18 cellular contexts compared by ENCODE assay signal in the genomic region with DNA sequence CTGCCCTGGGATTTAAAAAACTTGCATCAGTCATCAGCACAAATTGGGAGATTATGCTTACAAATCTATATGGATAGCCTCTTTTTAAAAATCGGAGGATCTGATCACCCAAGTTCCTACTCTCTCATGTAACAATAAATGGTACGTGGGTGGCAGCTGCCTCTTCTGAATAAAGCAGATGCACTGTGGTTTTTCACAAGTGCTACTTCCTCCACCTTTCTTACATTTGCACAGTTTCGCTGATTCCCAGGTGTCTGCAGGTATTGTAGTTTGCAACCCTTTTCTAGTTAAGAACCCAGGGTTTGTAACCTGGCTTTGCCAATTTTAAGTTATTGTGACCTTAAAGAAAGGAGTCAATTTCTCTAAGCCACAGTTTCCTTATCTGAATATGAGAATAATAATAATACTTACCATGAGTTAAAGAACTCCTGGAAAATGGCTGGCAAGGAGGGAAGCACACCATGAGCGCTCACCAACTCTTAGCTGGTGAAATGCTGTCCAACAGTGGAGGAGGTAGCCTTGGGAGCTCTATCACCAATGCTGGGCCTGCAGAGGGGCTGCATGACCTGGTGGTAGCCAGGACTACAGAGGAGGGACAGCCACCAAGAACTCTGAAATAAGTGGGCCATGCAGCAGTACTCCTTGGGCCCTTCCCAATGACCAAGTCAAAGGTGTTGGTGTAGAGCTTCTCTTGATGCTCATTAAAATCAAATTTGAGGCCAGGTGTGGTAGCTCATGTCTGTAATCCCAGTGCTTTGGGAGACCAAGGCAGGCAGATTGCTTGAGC. TPM values are rescaled to one million over a fixed set of nuclear protein-coding genes. Genes with fewer than 3 reads are reported as not detected.
DNase-seq lines count a peak whose midpoint lies in the region; ATAC-seq and TF ChIP-seq lines count a peak whose summit lies in the region.
"Had no signal": no experiment of that assay in that cellular context is flagged by ENCODE, and none has a peak within 500 bp of the region (broad histone marks: within the 10 kb centered on the region; RNA-seq: fewer than 3 reads in every experiment).

No MANE protein-coding gene starts in this region.

- no peak overlapping the region for H3K4me3 ChIP-seq in BLaER1 treated with 17β-estradiol and CSF1 and Interleukin-3, amounts not matched to agents 10 nM and 100 nM
- H3K4me3 ChIP-seq: K562, upper lobe of right lung had no signal

- H3K4me1 ChIP-seq in BLaER1 treated with 17β-estradiol and CSF1 and Interleukin-3, amounts not matched to agents 10 nM and 100 nM: peaks cover 27 to 93% (median 42%) of the 10 kb centered on the region in 10 experiments
- H3K4me1 ChIP-seq: parathyroid adenoma had no signal

- H3K36me3 ChIP-seq in BLaER1 treated with 17β-estradiol and CSF1 and Interleukin-3, amounts not matched to agents 10 nM and 100 nM: no peaks in the 10 kb centered on the region
- H3K36me3 ChIP-seq: brain microvascular endothelial cell, upper lobe of right lung had no signal

- H3K36me3 Mint-ChIP-seq in activated B cell treated with CpG ODN at 0.5 μM for 24 hours (ENCODE audit: low read depth): no peaks in the 10 kb centered on the region
- peaks cover 0 to 9% (median 3%) of the 10 kb centered on the region in 3 donors for H3K36me3 Mint-ChIP-seq in immature natural killer cell
- peaks cover 0 to 2% of the 10 kb centered on the region in 2 donors for H3K36me3 Mint-ChIP-seq in CD14-positive monocyte

- intact Hi-C loops in activated B cell treated with CpG ODN at 0.5 μM for 24 hours (cut with micrococcal nuclease): no loop called here
- intact Hi-C loops in CD14-positive monocyte (cut with micrococcal nuclease): loop anchor here in 1 of 2 donors (10.0 kb wide), 1 partner anchor 238 kb away; the partner anchor contains the start of gene CD53

- H3K4me1 Mint-ChIP-seq in activated B cell treated with CpG ODN at 0.5 μM for 24 hours (peaks cover 49% of the 10 kb centered on the region), immature natural killer cell (peaks cover 60 to 72% of the 10 kb centered on the region in 2 donors), CD14-positive monocyte (peaks cover 47% of the 10 kb centered on the region)

- ATAC-seq in GM18505 (IDR thresholded peaks at IDR 0.05; ENCODE audit: unreplicated experiment) (no peak), activated B cell treated with CpG ODN at 0.5 μM for 24 hours (ENCODE audit: low read depth) (no peak), HG03097 (IDR thresholded peaks at IDR 0.05; ENCODE audit: low FRiP score, unreplicated experiment) (no peak)
- ATAC-seq: upper lobe of right lung had no signal

- CTCF ChIA-PET in activated B cell treated with CpG ODN at 0.5 μM for 24 hours (lab: Charles Lee): interaction anchor here (0.6 to 3.0 kb wide), 4 partner anchors 17 to 147 kb away, joined by 3 to 29 read pairs (median 8); no protein-coding TSS in a partner anchor

- H3K9me3 Mint-ChIP-seq in activated B cell treated with CpG ODN at 0.5 μM for 24 hours (no peaks in the 10 kb centered on the region), immature natural killer cell (peaks cover 0 to 2% (median 0%) of the 10 kb centered on the region in 6 donors), CD14-positive monocyte (peaks cover 0 to 6% (median 0%) of the 10 kb centered on the region in 7 donors)

- peak; percentile 11 for TF ChIP-seq POLR2A in GM18505 (IDR thresholded peaks at IDR 0.05; ENCODE audit: borderline replicate concordance, extremely low read depth, insufficient read depth, insufficient read length)

- H3K27ac ChIP-seq in BLaER1 treated with 17β-estradiol and CSF1 and Interleukin-3, amounts not matched to agents 10 nM and 100 nM: peak overlapping the region in 1 of 11 experiments; percentile 52; a peak in 1 of 22 replicates
- H3K27ac ChIP-seq: brain microvascular endothelial cell, parathyroid adenoma, upper lobe of right lung had no signal

- no peak overlapping the region for H3K9ac ChIP-seq in BLaER1 treated with 17β-estradiol and CSF1 and Interleukin-3, amounts not matched to agents 10 nM and 100 nM
- H3K9ac ChIP-seq: parathyroid adenoma had no signal

- H3K4me2 ChIP-seq in BLaER1 treated with 17β-estradiol and CSF1 and Interleukin-3, amounts not matched to agents 10 nM and 100 nM: peak overlapping the region in 8 of 11 experiments; percentile 5 to 69 (median 42); a peak in 11 of 22 replicates

- H3K27me3 Mint-ChIP-seq in activated B cell treated with CpG ODN at 0.5 μM for 24 hours (no peaks in the 10 kb centered on the region), immature natural killer cell (ENCODE audit: low read depth in 3 of 3) (peaks cover 0 to 2% (median 0%) of the 10 kb centered on the region in 3 donors), CD14-positive monocyte (ENCODE audit: low read depth in 3 of 3) (peaks cover 0 to 4% (median 0%) of the 10 kb centered on the region in 3 donors)

- no peaks in the 10 kb centered on the region for H4K20me1 ChIP-seq in BLaER1 treated with 17β-estradiol and CSF1 and Interleukin-3, amounts not matched to agents 10 nM and 100 nM

- H3K4me3 Mint-ChIP-seq in activated B cell treated with CpG ODN at 0.5 μM for 24 hours: peak overlapping the region; percentile 25
- H3K4me3 Mint-ChIP-seq in immature natural killer cell: peak overlapping the region; percentile 57 to 78 (median 62)
- H3K4me3 Mint-ChIP-seq in CD14-positive monocyte: no peak overlapping the region

- H3K27ac Mint-ChIP-seq in activated B cell treated with CpG ODN at 0.5 μM for 24 hours: peak overlapping the region; percentile 88
- H3K27ac Mint-ChIP-seq in immature natural killer cell: peak overlapping the region in 5 of 6 donors; percentile 14 to 72 (median 46)
- peak overlapping the region in 3 of 7 donors; percentile 3 to 33 (median 28) for H3K27ac Mint-ChIP-seq in CD14-positive monocyte

- TF ChIP-seq CTCF in activated B cell treated with CpG ODN at 0.5 μM for 24 hours (IDR thresholded peaks at IDR 0.05) (no peak), CD14-positive monocyte (IDR thresholded peaks at IDR 0.05) (no peak)

- POLR2A ChIA-PET in activated B cell treated with CpG ODN at 0.5 μM for 24 hours (lab: Charles Lee): interaction anchor here (1.0 to 4.5 kb wide), 6 partner anchors 9 to 236 kb away, joined by 3 to 29 read pairs (median 10); partner anchors contain the start of genes CD53 and KCNA3

- no peaks in the 10 kb centered on the region for H3K27me3 ChIP-seq in BLaER1 treated with 17β-estradiol and CSF1 and Interleukin-3, amounts not matched to agents 10 nM and 100 nM
- H3K27me3 ChIP-seq: brain microvascular endothelial cell, upper lobe of right lung had no signal

- DNase-seq in activated B cell treated with CpG ODN at 0.5 μM for 24 hours: no peak
- no peak for DNase-seq in immature natural killer cell
- no peak for DNase-seq in NOMO-1 (lab: John Stamatoyannopoulos, UW; ENCODE audit: unreplicated experiment in 2 of 2)
- no peak for DNase-seq in DMS114 treated with DMSO at 0.1 percent for 48 hours (lab: John Stamatoyannopoulos, UW; ENCODE audit: unreplicated experiment)
- DNase-seq in CD14-positive monocyte (ENCODE audit: low spot score): no peak
- DNase-seq: brain microvascular endothelial cell; effector CD8-positive, alpha-beta T cell; foreskin melanocyte; NCI-H1436 treated with DMSO at 0.1 percent for 48 hours; NCI-H774; SHP77 treated with DMSO at 0.1 percent for 48 hours; stimulated activated CD4-positive, alpha-beta T cell treated with anti-CD3 and anti-CD28 coated beads, Interleukin-15, amount 100 ng/mL, for 24 hours; upper lobe of right lung had no signal

- H3K9me3 ChIP-seq in BLaER1 treated with 17β-estradiol and CSF1 and Interleukin-3, amounts not matched to agents 10 nM and 100 nM (replicated peaks in 1 of 11): no peaks in the 10 kb centered on the region
- H3K9me3 ChIP-seq: upper lobe of right lung had no signal

RNA-seq across cellular contexts. Expression of gene KCNA2, which starts 30.2 kb away (rescaled TPM):
- total RNA-seq in activated B cell treated with CpG ODN at 0.5 μM for 24 hours: 0.12 and 0.13 TPM in 2 replicates
- polyA plus RNA-seq in immature natural killer cell (not detected), CD14-positive monocyte (not detected)
- total RNA-seq: K562 had no signal
- polyA plus RNA-seq: K562 had no signal

RNA-seq across cellular contexts. Expression of gene KCNA3, which starts 38.4 kb away (rescaled TPM):
- total RNA-seq in activated B cell treated with CpG ODN at 0.5 μM for 24 hours: 15.0 and 20.0 TPM in 2 replicates
- polyA plus RNA-seq in immature natural killer cell (10 to 100 TPM; 11.7 to 15.3 (median 12.4) TPM), CD14-positive monocyte (1 to 10 TPM; 5.6 to 7.7 TPM)
- total RNA-seq: K562 had no signal
- polyA plus RNA-seq: K562 had no signal

Comparison
In these comparisons a context has a peak if more than half of its experiments do, and no peak if none do; other contexts are left out.
1. H3K4me3 Mint-ChIP-seq: peak in activated B cell treated with CpG ODN at 0.5 μM for 24 hours (single experiment) and immature natural killer cell (5 of 5); none in CD14-positive monocyte (0 of 2).